Comparison of ENCODE assay signal across 13 cellular contexts in genomic region chr10:73644767-73645166, GRCh38. TPM values are rescaled to one million over a fixed set of nuclear protein-coding genes. Genes with fewer than 3 reads are reported as not detected.
A peak's percentile ranks its signal among the peaks of the same experiment; 100 is the strongest.
DNase-seq lines count a peak whose midpoint lies in the region; ATAC-seq and TF ChIP-seq lines count a peak whose summit lies in the region.
"Had no signal": no experiment of that assay in that cellular context is flagged by ENCODE, and none has a peak within 500 bp of the region (broad histone marks: within the 10 kb centered on the region; RNA-seq: fewer than 3 reads in every experiment).

No MANE protein-coding gene starts in this region.

- H4K91ac ChIP-seq in IMR-90 (ENCODE audit: insufficient read depth, low read depth, low read length), result peak overlapping the region; percentile 34; the same call in 1 of the 2 replicates

- H4K20me1 ChIP-seq in IMR-90 (ENCODE audit: insufficient read depth, low read length), result no peaks in the 10 kb centered on the region

- peak overlapping the region; percentile 51; the same call in 1 of the 2 replicates for H2BK120ac ChIP-seq in IMR-90 (ENCODE audit: low read depth, low read length)

- H3K9me1 ChIP-seq in IMR-90 (ENCODE audit: insufficient read depth, low read length), result peaks cover 15% of the 10 kb centered on the region

- no TSS peak for BruUV-seq in IMR-90 (replicated peaks; lab: Mats Ljungman, UMichigan)

- CTCF ChIA-PET in IMR-90 (lab: Yijun Ruan, JAX), result no interaction called here

- H3K27ac ChIP-seq in IMR-90 (ENCODE audit: insufficient read depth, low read length) (no peak overlapping the region), right cardiac atrium (ENCODE audit: low read length) (peak overlapping the region; percentile 15)
- H3K27ac ChIP-seq: pancreas had no signal

- TF ChIP-seq RAD21 in IMR-90 (IDR thresholded peaks at IDR 0.05; ENCODE audit: low read length), result no peak

- H2BK20ac ChIP-seq in IMR-90 (ENCODE audit: low read depth, low read length), result peak overlapping the region; percentile 69; the same call in 1 of the 2 replicates

- no CpG with 5 or more reads among the region's 1 CpG for WGBS in IMR-90 (ENCODE audit: extremely low coverage in 2 of 2, insufficient read length in 1 of 2), 2 experiments
- WGBS in right cardiac atrium, result 56% methylated on average over 1 of the region's 1 CpG

- H3K18ac ChIP-seq in IMR-90 (ENCODE audit: low read depth, low read length), result no peak overlapping the region; the same call in 1 of the 2 replicates

- no peak overlapping the region for H2AK9ac ChIP-seq in IMR-90 (replicated peaks; ENCODE audit: low read depth, low read length, poor library complexity)

- peak in 1 of 2 donors; percentile 48 for ATAC-seq in natural killer cell treated with Interleukin-12 subunit alpha and Interleukin-12 subunit beta and Interleukin-15 and Interleukin-18, amount 100 ng/mL, for 72 hours
- no peak for ATAC-seq in natural killer cell
- no peak for ATAC-seq in IMR-90 (ENCODE audit: low read depth)
- ATAC-seq in right cardiac atrium, result no peak
- ATAC-seq in HG03196 (IDR thresholded peaks at IDR 0.05; ENCODE audit: unreplicated experiment), result no peak

- H4K5ac ChIP-seq in IMR-90 (ENCODE audit: low read depth, low read length), result no peak overlapping the region

- H3K4ac ChIP-seq in IMR-90 (ENCODE audit: low read depth, low read length), result peak overlapping the region; percentile 45

- H3K4me3 Mint-ChIP-seq in natural killer cell treated with Interleukin-12 subunit alpha and Interleukin-12 subunit beta and Interleukin-15 and Interleukin-18, amount 100 ng/mL, for 72 hours, result no peak overlapping the region
- no peak overlapping the region for H3K4me3 Mint-ChIP-seq in natural killer cell
- H3K4me3 Mint-ChIP-seq: activated CD4-positive, alpha-beta T cell treated with anti-CD3 and anti-CD28 coated beads, Interleukin-2, amount 10 ng/mL, durations not matched to agents 7 days and 5 days; dendritic cell treated with granulocyte-macrophage colony-stimulating factor and Interleukin-4, amounts not matched to agents 40 ng/mL and 50 ng/mL, for 4 days had no signal

- H3K9me3 Mint-ChIP-seq in natural killer cell treated with Interleukin-12 subunit alpha and Interleukin-12 subunit beta and Interleukin-15 and Interleukin-18, amount 100 ng/mL, for 72 hours, result no peaks in the 10 kb centered on the region
- no peaks in the 10 kb centered on the region for H3K9me3 Mint-ChIP-seq in natural killer cell
- H3K9me3 Mint-ChIP-seq: activated CD4-positive, alpha-beta T cell treated with anti-CD3 and anti-CD28 coated beads, Interleukin-2, amount 10 ng/mL, durations not matched to agents 7 days and 5 days; dendritic cell treated with granulocyte-macrophage colony-stimulating factor and Interleukin-4, amounts not matched to agents 40 ng/mL and 50 ng/mL, for 4 days had no signal

- no peak overlapping the region; the same call in 1 of the 2 replicates for H3K14ac ChIP-seq in IMR-90 (replicated peaks; ENCODE audit: low read depth, low read length)

- H3K36me3 Mint-ChIP-seq in natural killer cell treated with Interleukin-12 subunit alpha and Interleukin-12 subunit beta and Interleukin-15 and Interleukin-18, amount 100 ng/mL, for 72 hours, result no peaks in the 10 kb centered on the region
- no peaks in the 10 kb centered on the region for H3K36me3 Mint-ChIP-seq in natural killer cell
- H3K36me3 Mint-ChIP-seq: naive thymus-derived CD4-positive, alpha-beta T cell had no signal

- TF ChIP-seq CTCF in natural killer cell (IDR thresholded peaks at IDR 0.05) (no peak), IMR-90 (conservative IDR thresholded peaks at IDR 0.05; ENCODE audit: low read depth, low read length) (no peak)

- H3K23ac ChIP-seq in IMR-90 (ENCODE audit: low read depth, low read length), result no peak overlapping the region

- no peak overlapping the region for H3K56ac ChIP-seq in IMR-90 (ENCODE audit: extremely low read depth, insufficient read depth, low read length)

- TF ChIP-seq POLR2A in IMR-90 (IDR thresholded peaks at IDR 0.05; ENCODE audit: low read depth, low read length), result no peak

- no peak for DNase-seq in natural killer cell treated with Interleukin-12 subunit alpha and Interleukin-12 subunit beta and Interleukin-15 and Interleukin-18, amount 100 ng/mL, for 72 hours (ENCODE audit: low spot score)
- no peak for DNase-seq in natural killer cell
- no peak for DNase-seq in IMR-90
- no peak for DNase-seq in right cardiac atrium
- no peak for DNase-seq in AG08396 (ENCODE audit: low spot score)
- no peak for DNase-seq in AML-193 (lab: John Stamatoyannopoulos, UW)

- in situ Hi-C loops in IMR-90 (cut with MboI; ENCODE audit: low sequenced_read_pairs), result loop anchor here (5.0 to 25.0 kb wide), 2 partner anchors 117 to 382 kb away; partner anchors contain the start of gene MRPS16

- H2AK5ac ChIP-seq in IMR-90 (ENCODE audit: low read depth, low read length), result 0 out of 2 replicates have a peak overlapping the region, but pooled peaks have one; percentile 9

- H3K9ac ChIP-seq in IMR-90 (ENCODE audit: low read depth, low read length), result no peak overlapping the region

- peaks cover 0 to 3% of the 10 kb centered on the region in 2 donors for H3K27me3 Mint-ChIP-seq in natural killer cell treated with Interleukin-12 subunit alpha and Interleukin-12 subunit beta and Interleukin-15 and Interleukin-18, amount 100 ng/mL, for 72 hours
- H3K27me3 Mint-ChIP-seq in natural killer cell (ENCODE audit: low read depth in 2 of 2), result peaks cover 0 to 3% of the 10 kb centered on the region in 2 donors

- no peak overlapping the region for H3K4me3 ChIP-seq in IMR-90 (ENCODE audit: insufficient read depth, low read depth, low read length)
- no peak overlapping the region for H3K4me3 ChIP-seq in right cardiac atrium (ENCODE audit: low read length)
- H3K4me3 ChIP-seq: pancreas had no signal

- no peak overlapping the region for H2AFZ ChIP-seq in IMR-90 (replicated peaks; ENCODE audit: low read length, poor library complexity)

- H3K27me3 ChIP-seq in IMR-90 (ENCODE audit: control insufficient read depth, insufficient read depth, low read length) (peaks cover 4% of the 10 kb centered on the region; the same call in 1 of the 2 replicates), right cardiac atrium (ENCODE audit: control insufficient read depth, insufficient read depth) (no peaks in the 10 kb centered on the region)
- H3K27me3 ChIP-seq: pancreas had no signal

- no peaks in the 10 kb centered on the region for H3K36me3 ChIP-seq in IMR-90 (ENCODE audit: control insufficient read depth, insufficient read depth, low read length)
- H3K36me3 ChIP-seq: pancreas had no signal

- dilution Hi-C loops in IMR-90 (cut with HindIII; ENCODE audit: low sequenced_read_pairs, unreplicated experiment), result no loop called here

- H3K4me2 ChIP-seq in IMR-90 (ENCODE audit: low read depth, low read length), result no peak overlapping the region

- H3K9me3 ChIP-seq in IMR-90 (ENCODE audit: control insufficient read depth, insufficient read depth, low read length) (no peaks in the 10 kb centered on the region), right cardiac atrium (ENCODE audit: control insufficient read depth, low read length) (no peaks in the 10 kb centered on the region)
- H3K9me3 ChIP-seq: pancreas had no signal

- peak overlapping the region; percentile 4 to 53 for H3K27ac Mint-ChIP-seq in natural killer cell treated with Interleukin-12 subunit alpha and Interleukin-12 subunit beta and Interleukin-15 and Interleukin-18, amount 100 ng/mL, for 72 hours
- no peak overlapping the region for H3K27ac Mint-ChIP-seq in natural killer cell
- H3K27ac Mint-ChIP-seq: activated CD4-positive, alpha-beta T cell treated with anti-CD3 and anti-CD28 coated beads, Interleukin-2, amount 10 ng/mL, durations not matched to agents 7 days and 5 days; dendritic cell treated with granulocyte-macrophage colony-stimulating factor and Interleukin-4, amounts not matched to agents 40 ng/mL and 50 ng/mL, for 4 days had no signal

- POLR2A ChIA-PET in IMR-90 (lab: Charles Lee; ENCODE audit: unreplicated experiment), result no interaction called here

- H3K4me1 ChIP-seq in IMR-90 (ENCODE audit: control insufficient read depth, insufficient read depth, low read length) (peaks cover 13% of the 10 kb centered on the region), right cardiac atrium (ENCODE audit: control insufficient read depth, insufficient read depth, low read length) (peaks cover 7% of the 10 kb centered on the region)
- H3K4me1 ChIP-seq: pancreas had no signal

- no peak overlapping the region for H2BK5ac ChIP-seq in IMR-90 (ENCODE audit: low read depth, low read length, poor library complexity, severe bottlenecking)

- peaks cover 0 to 14% of the 10 kb centered on the region in 2 experiments; a peak in 2 of 4 replicates for H3K79me1 ChIP-seq in IMR-90 (ENCODE audit: low read depth in 1 of 2, low read length in 2 of 2)

- no peak overlapping the region; a peak in 1 of 4 replicates for H4K8ac ChIP-seq in IMR-90 (ENCODE audit: low read depth in 2 of 2, low read length in 2 of 2)

- intact Hi-C loops in natural killer cell (cut with micrococcal nuclease) (loop anchor here (1.0 kb wide), 2 partner anchors 115 to 380 kb away; no protein-coding TSS in a partner anchor), IMR-90 (cut with micrococcal nuclease) (loop anchor here (1.0 to 10.0 kb wide), 3 partner anchors 115 to 382 kb away; partner anchors contain the start of gene ANXA7), right cardiac atrium (cut with DNase I) (loop anchor here (2.0 kb wide), 2 partner anchors 114 to 116 kb away; no protein-coding TSS in a partner anchor)

- H3K4me1 Mint-ChIP-seq in natural killer cell treated with Interleukin-12 subunit alpha and Interleukin-12 subunit beta and Interleukin-15 and Interleukin-18, amount 100 ng/mL, for 72 hours (ENCODE audit: low read depth in 2 of 2), result peaks cover 17 to 21% of the 10 kb centered on the region in 2 donors
- peaks cover 0 to 15% of the 10 kb centered on the region in 2 donors for H3K4me1 Mint-ChIP-seq in natural killer cell

- H2BK15ac ChIP-seq in IMR-90 (ENCODE audit: low read depth, low read length), result no peak overlapping the region; the same call in 2 of the 3 replicates

RNA-seq across cellular contexts. Expression of gene MYOZ1, which starts 3.5 kb away (rescaled TPM):
- total RNA-seq in natural killer cell treated with Interleukin-12 subunit alpha and Interleukin-12 subunit beta and Interleukin-15 and Interleukin-18, amount 100 ng/mL, for 72 hours, result not detected
- total RNA-seq in natural killer cell, result not detected
- total RNA-seq in IMR-90 (2012; rRNA removed), result under 0.01 and 0.18 TPM in 2 replicates
- polyA plus RNA-seq in IMR-90 (2012; rRNA removed), result 0.27 and 0.29 TPM in 2 replicates
- 0.15 and 0.24 TPM in 2 replicates for polyA plus RNA-seq in IMR-90 (2012; cell fraction: cytosol; rRNA removed)
- polyA plus RNA-seq in IMR-90 (2012; cell fraction: nucleus; rRNA removed; ENCODE audit: low replicate concordance), result 0.04 and 0.10 TPM in 2 replicates
- total RNA-seq in right cardiac atrium, result 100 to 1,000 TPM in 1 of 4 donors, 10 to 100 TPM in 3; 19.5 to 101 (median 52.3) TPM
- polyA plus RNA-seq in right cardiac atrium, result 72.6 TPM
- total RNA-seq: activated CD4-positive, alpha-beta T cell treated with anti-CD3 and anti-CD28 coated beads, Interleukin-2, amount 10 ng/mL, durations not matched to agents 7 days and 5 days; left colon; LHCN-M2; naive thymus-derived CD4-positive, alpha-beta T cell had no signal
- polyA plus RNA-seq: naive thymus-derived CD4-positive, alpha-beta T cell had no signal

RNA-seq across cellular contexts. Expression of gene SYNPO2L, which starts 11.1 kb away (rescaled TPM):
- not detected for total RNA-seq in natural killer cell treated with Interleukin-12 subunit alpha and Interleukin-12 subunit beta and Interleukin-15 and Interleukin-18, amount 100 ng/mL, for 72 hours
- total RNA-seq in natural killer cell (not detected), IMR-90 (2012; rRNA removed) (under 0.01 and 0.18 TPM in 2 replicates), right cardiac atrium (100 to 1,000 TPM; 140 to 313 (median 206) TPM)
- polyA plus RNA-seq in IMR-90 (2012; rRNA removed) (0.62 and 0.75 TPM in 2 replicates), right cardiac atrium (191 TPM)
- 0.41 and 0.60 TPM in 2 replicates for polyA plus RNA-seq in IMR-90 (2012; cell fraction: cytosol; rRNA removed)
- 0.53 and 0.86 TPM in 2 replicates for polyA plus RNA-seq in IMR-90 (2012; cell fraction: nucleus; rRNA removed; ENCODE audit: low replicate concordance)
- total RNA-seq: activated CD4-positive, alpha-beta T cell treated with anti-CD3 and anti-CD28 coated beads, Interleukin-2, amount 10 ng/mL, durations not matched to agents 7 days and 5 days; left colon had no signal
- polyA plus RNA-seq: naive thymus-derived CD4-positive, alpha-beta T cell had no signal

RNA-seq across cellular contexts. Expression of gene AGAP5, which starts 53.1 kb away (rescaled TPM):
- total RNA-seq in natural killer cell treated with Interleukin-12 subunit alpha and Interleukin-12 subunit beta and Interleukin-15 and Interleukin-18, amount 100 ng/mL, for 72 hours, result 10 to 100 TPM in 1 of 2 donors, 1 to 10 TPM in 1; 9.8 to 26.0 TPM
- 10 to 100 TPM in 1 of 3 donors, 1 to 10 TPM in 2; 8.4 to 14.6 (median 9.4) TPM for total RNA-seq in natural killer cell
- 1.4 and 1.8 TPM in 2 replicates for total RNA-seq in IMR-90 (2012; rRNA removed)
- polyA plus RNA-seq in IMR-90 (2012; rRNA removed), result 4.1 TPM in 2 replicates
- polyA plus RNA-seq in IMR-90 (2012; cell fraction: cytosol; rRNA removed), result 1.2 and 1.5 TPM in 2 replicates
- polyA plus RNA-seq in IMR-90 (2012; cell fraction: nucleus; rRNA removed; ENCODE audit: low replicate concordance), result 32.0 and 39.3 TPM in 2 replicates
- 1 to 10 TPM; 3.1 to 4.6 (median 3.7) TPM for total RNA-seq in right cardiac atrium
- 2.8 TPM for polyA plus RNA-seq in right cardiac atrium
- polyA plus RNA-seq: naive thymus-derived CD4-positive, alpha-beta T cell had no signal

RNA-seq across cellular contexts. Expression of gene USP54, which starts 53.6 kb away (rescaled TPM):
- total RNA-seq in natural killer cell treated with Interleukin-12 subunit alpha and Interleukin-12 subunit beta and Interleukin-15 and Interleukin-18, amount 100 ng/mL, for 72 hours, result 10 to 100 TPM in 1 of 2 donors, 1 to 10 TPM in 1; 9.3 to 18.1 TPM
- total RNA-seq in natural killer cell (10 to 100 TPM in 1 of 3 donors, 1 to 10 TPM in 2; 4.4 to 10.2 (median 5.5) TPM), IMR-90 (2012; rRNA removed) (7.9 and 8.9 TPM in 2 replicates), right cardiac atrium (10 to 100 TPM; 23.5 to 65.6 (median 24.0) TPM)
- polyA plus RNA-seq in IMR-90 (2012; rRNA removed) (4.0 and 4.5 TPM in 2 replicates), right cardiac atrium (7.5 TPM)
- 1.1 and 1.8 TPM in 2 replicates for polyA plus RNA-seq in IMR-90 (2012; cell fraction: cytosol; rRNA removed)
- 4.1 and 7.2 TPM in 2 replicates for polyA plus RNA-seq in IMR-90 (2012; cell fraction: nucleus; rRNA removed; ENCODE audit: low replicate concordance)

Comparison
In these comparisons a context has a peak if more than half of its experiments do, and no peak if none do; other contexts are left out.
1. H3K27ac Mint-ChIP-seq: peak in natural killer cell treated with Interleukin-12 subunit alpha and Interleukin-12 subunit beta and Interleukin-15 and Interleukin-18, amount 100 ng/mL, for 72 hours (2 of 2); none in natural killer cell (0 of 2).
2. RNA of gene MYOZ1, which starts 3.5 kb away (total RNA-seq): 19.5 to 101 TPM in right cardiac atrium; under 0.01 to 0.18 TPM in IMR-90, not detected in natural killer cell treated with Interleukin-12 subunit alpha and Interleukin-12 subunit beta and Interleukin-15 and Interleukin-18, amount 100 ng/mL, for 72 hours and not detected in natural killer cell; every median in the first group is over 10 times any median in the second.
3. RNA of gene SYNPO2L, which starts 11.1 kb away (total RNA-seq): 140 to 313 TPM in right cardiac atrium; not detected in natural killer cell treated with Interleukin-12 subunit alpha and Interleukin-12 subunit beta and Interleukin-15 and Interleukin-18, amount 100 ng/mL, for 72 hours, under 0.01 to 0.18 TPM in IMR-90 and not detected in natural killer cell; every median in the first group is over 100 times any median in the second.